In genomic region chrX:73852467-73852866, GRCh38 we compare ENCODE assay signal across 10 cellular contexts. TPM values are rescaled to one million over a fixed set of nuclear protein-coding genes. Genes with fewer than 3 reads are reported as not detected.
DNase-seq lines count a peak whose midpoint lies in the region; ATAC-seq and TF ChIP-seq lines count a peak whose summit lies in the region.
"Had no signal": no experiment of that assay in that cellular context is flagged by ENCODE, and none has a peak within 500 bp of the region (broad histone marks: within the 10 kb centered on the region; RNA-seq: fewer than 3 reads in every experiment).

Gene XIST (minus strand): TSS chrX:73852714.

- no peaks in the 10 kb centered on the region for H3K36me3 Mint-ChIP-seq in Calu3 (ENCODE audit: insufficient read depth, unreplicated experiment)

- peak; percentile 30 to 35 for TF ChIP-seq POLR2A in uterus (IDR thresholded peaks at IDR 0.05)

- H3K4me3 Mint-ChIP-seq in Calu3 (ENCODE audit: low read depth, unreplicated experiment), result no peak within 1 kb of the TSS

- no peaks in the 10 kb centered on the region for H3K4me1 Mint-ChIP-seq in Calu3 (ENCODE audit: low read depth, unreplicated experiment)

- H3K9me3 Mint-ChIP-seq in Calu3 (ENCODE audit: low read depth, unreplicated experiment), result peaks cover 4% of the 10 kb centered on the region

- no TSS peak for BruUV-seq in Calu3 (replicated peaks; lab: Mats Ljungman, UMichigan)

- H3K36me3 ChIP-seq in right atrium auricular region, result no peaks in the 10 kb centered on the region
- no peaks in the 10 kb centered on the region for H3K36me3 ChIP-seq in uterus
- H3K36me3 ChIP-seq: lower lobe of right lung had no signal

- H3K4me3 ChIP-seq in right atrium auricular region (peak within 1 kb of the TSS; percentile 56 to 66), uterus (peak within 1 kb of the TSS; percentile 39 to 45)
- H3K4me3 ChIP-seq: lower lobe of right lung had no signal

- CTCF ChIA-PET in Calu3 (lab: Charles Lee), result interaction anchor here (0.8 kb wide), 1 partner anchor 281 kb away, joined by 3 read pairs; no protein-coding TSS in a partner anchor

- peaks cover 0 to 14% of the 10 kb centered on the region in 2 donors for H3K4me1 ChIP-seq in right atrium auricular region
- no peaks in the 10 kb centered on the region for H3K4me1 ChIP-seq in uterus
- H3K4me1 ChIP-seq: lower lobe of right lung had no signal

- TF ChIP-seq CTCF in right atrium auricular region (IDR thresholded peaks at IDR 0.05) (no peak), uterus (IDR thresholded peaks at IDR 0.05) (no peak), Calu3 (IDR thresholded peaks at IDR 0.05; ENCODE audit: unreplicated experiment) (no peak)

- peak; percentile 79 for DNase-seq in right atrium auricular region (ENCODE audit: low spot score)
- DNase-seq in left ventricle myocardium superior, result no peak
- peak; percentile 84 to 86 for DNase-seq in activated T-cell treated with anti-CD3 and anti-CD28 coated beads, Interleukin-2, amount 50 U/mL, for 48 hours
- peak; percentile 80 to 82 for DNase-seq in uterus
- no peak for DNase-seq in stimulated activated naive CD8-positive, alpha-beta T cell treated with anti-CD3 and anti-CD28 coated beads, Interleukin-15, Interleukin-2, amounts not matched to agents 100 U/mL and 50 U/mL, for 24 hours
- DNase-seq in Calu3, result no peak
- DNase-seq: lower lobe of right lung had no signal

- H3K27ac Mint-ChIP-seq in Calu3 (ENCODE audit: unreplicated experiment), result no peak within 1 kb of the TSS

- no peaks in the 10 kb centered on the region for H3K27me3 Mint-ChIP-seq in Calu3 (ENCODE audit: unreplicated experiment)

- H3K9me3 ChIP-seq in right atrium auricular region (no peaks in the 10 kb centered on the region), uterus (no peaks in the 10 kb centered on the region)
- H3K9me3 ChIP-seq: lower lobe of right lung had no signal

- H3K27me3 ChIP-seq in right atrium auricular region (no peaks in the 10 kb centered on the region), layer of hippocampus (ENCODE audit: control insufficient read depth, insufficient read depth, low read length) (no peaks in the 10 kb centered on the region), uterus (no peaks in the 10 kb centered on the region)

- no peak for ATAC-seq in left ventricle myocardium superior
- ATAC-seq in stimulated activated naive CD8-positive, alpha-beta T cell treated with anti-CD3 and anti-CD28 coated beads, Interleukin-15, Interleukin-2, amounts not matched to agents 100 U/mL and 50 U/mL, for 24 hours, result no peak
- ATAC-seq in GM21786 (IDR thresholded peaks at IDR 0.05; ENCODE audit: unreplicated experiment), result no peak

- intact Hi-C loops in left ventricle myocardium superior (cut with micrococcal nuclease), result no loop called here
- intact Hi-C loops in uterus (cut with DNase I; ENCODE audit: low total_unique reads), result no loop called here
- intact Hi-C loops in Calu3 (cut with micrococcal nuclease; ENCODE audit: unreplicated experiment), result no loop called here

- H3K27ac ChIP-seq in right atrium auricular region (peak within 1 kb of the TSS; percentile 85 to 86), layer of hippocampus (ENCODE audit: low read depth, low read length) (peak within 1 kb of the TSS; percentile 86), uterus (peak within 1 kb of the TSS; percentile 83)
- H3K27ac ChIP-seq: lower lobe of right lung had no signal

RNA-seq across cellular contexts. Expression of gene XIST, which starts in this region (rescaled TPM):
- total RNA-seq in right atrium auricular region (10 to 100 TPM; 73.0 to 81.0 TPM), left ventricle myocardium superior (0.57 TPM), uterus (100 to 1,000 TPM; 191 to 525 (median 404) TPM), Calu3 (2022) (0.07 and 0.14 TPM in 2 replicates)
- total RNA-seq: OCI-LY7 had no signal

Comparison
In these comparisons a context has a peak if more than half of its experiments do, and no peak if none do; other contexts are left out.
1. DNase-seq: peak in right atrium auricular region (single experiment), activated T-cell treated with anti-CD3 and anti-CD28 coated beads, Interleukin-2, amount 50 U/mL, for 48 hours (2 of 2) and uterus (2 of 2); none in left ventricle myocardium superior (single experiment), stimulated activated naive CD8-positive, alpha-beta T cell treated with anti-CD3 and anti-CD28 coated beads, Interleukin-15, Interleukin-2, amounts not matched to agents 100 U/mL and 50 U/mL, for 24 hours (single experiment) and Calu3 (single experiment).
2. Peak in every context shown above with its lines, with median percentiles within 50 percentile points of each other: H3K27ac ChIP-seq.